In genomic region chr10:16933799-16934198, GRCh38 we compare ENCODE assay signal across 1 cellular context.
TF ChIP-seq lines count a peak whose summit lies in the region.

No MANE protein-coding gene starts in this region.

TF ChIP-seq in GM23338, 12 proteins besides CTCF, POLR2A, EP300 and RAD21:
- no peak for TF ChIP-seq ZNF462 (CRISPR knock-in tag; IDR thresholded peaks at IDR 0.05)
- TF ChIP-seq ZNF114 (CRISPR knock-in tag; IDR thresholded peaks at IDR 0.05): no peak
- TF ChIP-seq EZH2 (IDR thresholded peaks at IDR 0.05; ENCODE audit: low read depth, unreplicated experiment): no peak
